Comparison of ENCODE assay signal across 12 cellular contexts in genomic region chr3:190249414-190249813, GRCh38.
A peak's percentile ranks its signal among the peaks of the same experiment; 100 is the strongest.
DNase-seq lines count a peak whose midpoint lies in the region; ATAC-seq and TF ChIP-seq lines count a peak whose summit lies in the region.
"Had no signal": no experiment of that assay in that cellular context is flagged by ENCODE, and none has a peak within 500 bp of the region (broad histone marks: within the 10 kb centered on the region; RNA-seq: fewer than 3 reads in every experiment).

No MANE protein-coding gene starts in this region.

- H3K27me3 Mint-ChIP-seq in GM23338 (ENCODE audit: insufficient read depth, low read depth, poor library complexity): no peaks in the 10 kb centered on the region
- no peaks in the 10 kb centered on the region for H3K27me3 Mint-ChIP-seq in endodermal cell (ENCODE audit: insufficient read depth)

- H3K4me2 ChIP-seq in GM23338: no peak overlapping the region
- no peak overlapping the region for H3K4me2 ChIP-seq in osteoblast (ENCODE audit: insufficient read depth, low read length)
- H3K4me2 ChIP-seq: KMS-11 had no signal

- H3K27me3 ChIP-seq in GM23338 (ENCODE audit: insufficient read depth) (no peaks in the 10 kb centered on the region), endodermal cell (ENCODE audit: control insufficient read depth, insufficient read depth, low read length, poor library complexity, severe bottlenecking) (no peaks in the 10 kb centered on the region), osteoblast (ENCODE audit: insufficient read depth, low read length) (peaks cover 3% of the 10 kb centered on the region), testis (no peaks in the 10 kb centered on the region)

- H3K79me2 ChIP-seq in GM23338 (replicated peaks; ENCODE audit: insufficient read depth): no peaks in the 10 kb centered on the region
- no peaks in the 10 kb centered on the region for H3K79me2 ChIP-seq in osteoblast (ENCODE audit: insufficient read depth, low read length)

- H4K20me1 ChIP-seq in GM23338 (replicated peaks; ENCODE audit: insufficient read depth): no peaks in the 10 kb centered on the region
- no peaks in the 10 kb centered on the region for H4K20me1 ChIP-seq in osteoblast (ENCODE audit: insufficient read depth, low read length)

- TF ChIP-seq POLR2A in testis (IDR thresholded peaks at IDR 0.05): no peak

- H3K36me3 ChIP-seq in GM23338 (ENCODE audit: insufficient read depth): no peaks in the 10 kb centered on the region; the same call in none of the 2 replicates
- H3K36me3 ChIP-seq in endodermal cell (ENCODE audit: control insufficient read depth, insufficient read depth, low read length): no peaks in the 10 kb centered on the region
- H3K36me3 ChIP-seq in osteoblast (ENCODE audit: insufficient read depth, low read length): no peaks in the 10 kb centered on the region
- no peaks in the 10 kb centered on the region for H3K36me3 ChIP-seq in testis (ENCODE audit: low read depth, missing control alignments)
- H3K36me3 ChIP-seq: HAP-1 had no signal

- 78 to 94% methylated on average over 1 to 2 of the region's 2 CpGs for WGBS in endodermal cell (ENCODE audit: insufficient coverage in 1 of 2, insufficient read length in 1 of 2), 2 experiments
- 93 to 98% methylated on average over 2 of the region's 2 CpGs for WGBS in testis, 2 donors

- H3K4me3 Mint-ChIP-seq in GM23338 (no peak overlapping the region), endodermal cell (no peak overlapping the region)

- DNase-seq in Right ventricle myocardium inferior (ENCODE audit: missing footprints) (peak; percentile 22), Right ventricle myocardium superior (no peak), GM23338 (ENCODE audit: low spot score) (no peak), endodermal cell (no peak), osteoblast (ENCODE audit: insufficient read length, low spot score, missing footprints) (no peak), T1000 (lab: John Stamatoyannopoulos, UW) (no peak), testis (no peak)
- DNase-seq: GOT3 had no signal

- intact Hi-C loops in Right ventricle myocardium inferior (cut with DNase I): no loop called here
- intact Hi-C loops in Right ventricle myocardium superior (cut with DNase I): no loop called here
- intact Hi-C loops in testis (cut with DNase I; ENCODE audit: low total_unique reads): no loop called here

- H3K9me2 ChIP-seq in GM23338 (ENCODE audit: insufficient read depth): no peaks in the 10 kb centered on the region

- H3K4me3 ChIP-seq in GM23338: no peak overlapping the region
- H3K4me3 ChIP-seq in endodermal cell (ENCODE audit: low read length): no peak overlapping the region
- H3K4me3 ChIP-seq in osteoblast (ENCODE audit: insufficient read depth, low read length): no peak overlapping the region
- H3K4me3 ChIP-seq in testis: no peak overlapping the region
- H3K4me3 ChIP-seq: HAP-1 had no signal

- TF ChIP-seq CTCF in GM23338 (conservative IDR thresholded peaks at IDR 0.05; ENCODE audit: low read depth in 2 of 2): peak; percentile 27 to 46; a peak in 3 of 4 replicates
- peak; percentile 60 for TF ChIP-seq CTCF in endodermal cell (conservative IDR thresholded peaks at IDR 0.05)
- peak; percentile 6 for TF ChIP-seq CTCF in osteoblast (IDR thresholded peaks at IDR 0.05; ENCODE audit: extremely low read depth, low read depth, low read length)
- TF ChIP-seq CTCF in testis (IDR thresholded peaks at IDR 0.05): no peak

- no peaks in the 10 kb centered on the region for H3K4me1 ChIP-seq in GM23338 (ENCODE audit: insufficient read depth)
- peaks cover 5% of the 10 kb centered on the region for H3K4me1 ChIP-seq in endodermal cell (ENCODE audit: control insufficient read depth, insufficient read depth, low read length)
- H3K4me1 ChIP-seq in osteoblast (ENCODE audit: insufficient read depth, low read length): no peaks in the 10 kb centered on the region
- no peaks in the 10 kb centered on the region for H3K4me1 ChIP-seq in testis
- H3K4me1 ChIP-seq: HAP-1 had no signal

- H2AFZ ChIP-seq in GM23338 (no peak overlapping the region), osteoblast (ENCODE audit: low read length) (no peak overlapping the region)

- H3K4me1 Mint-ChIP-seq in GM23338 (peaks cover 2% of the 10 kb centered on the region; the same call in 1 of the 3 replicates), endodermal cell (peaks cover 5% of the 10 kb centered on the region)

- H3K9me3 Mint-ChIP-seq in GM23338: peaks cover 29% of the 10 kb centered on the region
- peaks cover 28% of the 10 kb centered on the region for H3K9me3 Mint-ChIP-seq in endodermal cell

- H3K9ac ChIP-seq in endodermal cell (ENCODE audit: extremely low read depth, low read length, poor library complexity, severe bottlenecking): no peak overlapping the region
- H3K9ac ChIP-seq: KMS-11 had no signal

- H3K36me3 Mint-ChIP-seq in GM23338 (ENCODE audit: low read depth): peaks cover 21% of the 10 kb centered on the region
- H3K36me3 Mint-ChIP-seq in endodermal cell (ENCODE audit: low read depth): peaks cover 8% of the 10 kb centered on the region

- H3K27ac ChIP-seq in GM23338 (ENCODE audit: low read depth): no peak overlapping the region
- H3K27ac ChIP-seq in endodermal cell (ENCODE audit: low read depth, low read length): no peak overlapping the region
- H3K27ac ChIP-seq in osteoblast (ENCODE audit: low read depth, low read length): no peak overlapping the region
- no peak overlapping the region for H3K27ac ChIP-seq in testis
- H3K27ac ChIP-seq: 22Rv1, KMS-11 had no signal

- no peak for ATAC-seq in Right ventricle myocardium inferior
- ATAC-seq in Right ventricle myocardium superior (ENCODE audit: poor library complexity): no peak
- ATAC-seq in GM23338: no peak
- no peak for ATAC-seq in HG03095 (IDR thresholded peaks at IDR 0.05; ENCODE audit: unreplicated experiment)

- H3K27ac Mint-ChIP-seq in GM23338: no peak overlapping the region
- H3K27ac Mint-ChIP-seq in endodermal cell: no peak overlapping the region

- peaks cover 25% of the 10 kb centered on the region for H3K9me3 ChIP-seq in endodermal cell (ENCODE audit: control insufficient read depth, low read length)
- H3K9me3 ChIP-seq in osteoblast (ENCODE audit: low read depth, low read length): no peaks in the 10 kb centered on the region
- no peaks in the 10 kb centered on the region for H3K9me3 ChIP-seq in testis
- H3K9me3 ChIP-seq: HAP-1 had no signal

- H3F3A ChIP-seq in GM23338 (replicated peaks; ENCODE audit: low read depth): no peaks in the 10 kb centered on the region

TF ChIP-seq in GM23338, 12 proteins besides CTCF, POLR2A, EP300 and RAD21 (continues in another document):
- no peak for TF ChIP-seq ZNF331 (CRISPR knock-in tag; IDR thresholded peaks at IDR 0.05; ENCODE audit: low read depth)
- TF ChIP-seq ZNF114 (CRISPR knock-in tag; IDR thresholded peaks at IDR 0.05): no peak
- no peak for TF ChIP-seq POLR2AphosphoS5 (IDR thresholded peaks at IDR 0.05; ENCODE audit: low read depth)

Comparison
In these comparisons a context has a peak if more than half of its experiments do, and no peak if none do; other contexts are left out.
1. CTCF ChIP-seq: peak in GM23338 (2 of 2), endodermal cell (single experiment) and osteoblast (single experiment); none in testis (0 of 3).